ENCODE assay signal across 23 cellular contexts in the genomic region with DNA sequence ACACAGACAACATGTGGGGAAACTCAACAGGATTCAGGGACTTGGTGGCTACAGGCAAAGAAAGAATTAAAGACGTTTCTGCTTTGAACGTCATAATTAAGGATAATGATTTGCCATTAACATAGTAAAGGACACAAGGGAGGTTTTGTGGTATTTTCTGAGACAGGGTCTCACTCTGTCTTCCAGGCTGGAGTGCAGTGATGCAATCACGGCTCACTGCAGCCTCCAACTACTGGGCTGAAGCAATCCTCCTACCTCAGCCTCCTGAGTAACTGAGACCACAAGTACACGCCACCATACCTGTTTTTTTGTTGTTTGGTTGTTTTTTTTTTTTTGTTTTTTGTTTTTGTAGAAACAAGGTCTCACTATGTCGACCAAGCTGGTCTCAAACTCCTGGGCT.
DNase-seq lines count a peak whose midpoint lies in the region; ATAC-seq, FAIRE-seq and TF ChIP-seq lines count a peak whose summit lies in the region.
"Had no signal": no experiment of that assay in that cellular context is flagged by ENCODE, and none has a peak within 500 bp of the region (broad histone marks: within the 10 kb centered on the region; RNA-seq: fewer than 3 reads in every experiment).

No MANE protein-coding gene starts in this region.

- FAIRE-seq in HepG2 (lab: Jason Lieb, UNC), result no peak
- FAIRE-seq in GM12878 (lab: Jason Lieb, UNC), result no peak
- FAIRE-seq: A549, D721Med had no signal

- H3K36me3 ChIP-seq in HepG2 (replicated peaks in 1 of 2; ENCODE audit: control insufficient read depth in 1 of 2, insufficient read depth in 2 of 2, low read length in 2 of 2) (no peaks in the 10 kb centered on the region), right lobe of liver (no peaks in the 10 kb centered on the region), OCI-LY3 (replicated peaks; ENCODE audit: low read depth, low read length) (no peaks in the 10 kb centered on the region), GM12878 (ENCODE audit: control insufficient read depth in 2 of 2, insufficient read depth in 2 of 2, low read length in 1 of 2) (peaks cover 0 to 6% of the 10 kb centered on the region in 2 experiments; a peak in 1 of 4 replicates)
- H3K36me3 ChIP-seq: BE2C, HAP-1 had no signal

- H3K27me3 ChIP-seq in HepG2 (ENCODE audit: control insufficient read depth in 1 of 2, insufficient read depth in 2 of 2, low read length in 2 of 2) (no peaks in the 10 kb centered on the region), right lobe of liver (no peaks in the 10 kb centered on the region), OCI-LY3 (ENCODE audit: low read depth, low read length) (peaks cover 8% of the 10 kb centered on the region; the same call in 1 of the 2 replicates), GM12878 (replicated peaks in 1 of 2; ENCODE audit: control insufficient read depth in 2 of 2, insufficient read depth in 2 of 2, low read length in 1 of 2) (no peaks in the 10 kb centered on the region)
- H3K27me3 ChIP-seq: BE2C; BLaER1 treated with 17β-estradiol and CSF1 and Interleukin-3, amounts not matched to agents 10 nM and 100 nM had no signal

- H3K9ac ChIP-seq in HepG2 (ENCODE audit: insufficient read depth, low read depth, low read length) (no peak overlapping the region), OCI-LY3 (ENCODE audit: low read length) (no peak overlapping the region), GM12878 (ENCODE audit: control insufficient read depth, insufficient read depth, low read length) (no peak overlapping the region)
- H3K9ac ChIP-seq: BLaER1 treated with 17β-estradiol and CSF1 and Interleukin-3, amounts not matched to agents 10 nM and 100 nM had no signal

- TF ChIP-seq CTCF in HepG2 (CRISPR knock-in tag; IDR thresholded peaks at IDR 0.05), result no peak
- no peak for TF ChIP-seq CTCF in right lobe of liver (IDR thresholded peaks at IDR 0.05)
- no peak for TF ChIP-seq CTCF in OCI-LY3 (IDR thresholded peaks at IDR 0.05; ENCODE audit: low read depth, low read length)
- no peak for TF ChIP-seq CTCF in GM12878 (IDR thresholded peaks at IDR 0.05 in 2 of 3, conservative IDR thresholded peaks at IDR 0.05 in 1 of 3; ENCODE audit: control insufficient read depth in 2 of 3, extremely low read depth in 1 of 3, insufficient read depth in 1 of 3, low read depth in 3 of 3, low read length in 3 of 3)

- DNase-seq in HepG2 (ENCODE audit: low spot score) (no peak), right lobe of liver (no peak), GM12878 (ENCODE audit: low read depth, low spot score) (no peak), GM19238 (ENCODE audit: insufficient read length, low spot score) (no peak), NCI-H748 (lab: John Stamatoyannopoulos, UW; ENCODE audit: unreplicated experiment) (no peak)
- DNase-seq: 8988T; ACHN; AML-193; BE2C; CD4-positive, alpha-beta T cell; CD8-positive, alpha-beta memory T cell; DMS 273 treated with DMSO at 0.1 percent for 48 hours; DMS79; EL; GDM1; HFFc6 had no signal

- intact Hi-C loops in HepG2 (cut with micrococcal nuclease; ENCODE audit: unreplicated experiment) (no loop called here), right lobe of liver (cut with DNase I) (no loop called here), GM12878 (cut with micrococcal nuclease; ENCODE audit: unreplicated experiment) (no loop called here)

- H2AFZ ChIP-seq in HepG2 (ENCODE audit: low read length) (no peak overlapping the region), OCI-LY3 (ENCODE audit: low read depth, low read length) (no peak overlapping the region), GM12878 (ENCODE audit: control insufficient read depth, low read depth, low read length) (no peak overlapping the region)
- H2AFZ ChIP-seq: GM23338 had no signal

- no peak for ATAC-seq in HepG2
- ATAC-seq in right lobe of liver, result no peak
- ATAC-seq in GM12878, result no peak
- no peak for ATAC-seq in HG03354 (IDR thresholded peaks at IDR 0.05; ENCODE audit: poor library complexity, severe bottlenecking, unreplicated experiment)
- ATAC-seq: A549, GM23338 had no signal

- TF ChIP-seq EP300 in HepG2 (IDR thresholded peaks at IDR 0.05; ENCODE audit: low read depth in 2 of 2, low read length in 2 of 2) (no peak), HepG2 (CRISPR knock-in tag; IDR thresholded peaks at IDR 0.05; ENCODE audit: borderline replicate concordance) (no peak), GM12878 (IDR thresholded peaks at IDR 0.05; ENCODE audit: borderline replicate concordance in 1 of 2, control insufficient read depth in 1 of 2, low read depth in 2 of 2, low read length in 2 of 2) (no peak)

- TF ChIP-seq POLR2A in HepG2 (IDR thresholded peaks at IDR 0.05; ENCODE audit: insufficient read depth in 1 of 2, low read depth in 2 of 2, low read length in 2 of 2) (no peak), right lobe of liver (IDR thresholded peaks at IDR 0.05) (no peak), GM12878 (IDR thresholded peaks at IDR 0.05; ENCODE audit: low read depth, low read length) (no peak)

- H3K4me2 ChIP-seq in HepG2 (ENCODE audit: low read depth, low read length) (no peak overlapping the region), OCI-LY3 (ENCODE audit: low read length) (peak overlapping the region; percentile 63; the same call in 1 of the 2 replicates), GM12878 (ENCODE audit: control insufficient read depth, insufficient read depth) (no peak overlapping the region)
- H3K4me2 ChIP-seq: A549, GM23338 had no signal

- SMC1A ChIA-PET in GM12878 (lab: Charles Lee; ENCODE audit: uncharacterized antibody, unreplicated experiment), result interaction anchor here (0.9 to 20.2 kb wide), 7 partner anchors 11 to 85 kb away, joined by 3 to 446 read pairs (median 83); a partner anchor contains a TSS

- TF ChIP-seq RAD21 in HepG2 (CRISPR knock-in tag; IDR thresholded peaks at IDR 0.05) (no peak), GM12878 (IDR thresholded peaks at IDR 0.05; ENCODE audit: insufficient read depth, low read depth, low read length) (no peak)

- in situ Hi-C loops in HepG2 (cut with HindIII; ENCODE audit: extremely low pct_ligation_motif_present, low pct_unique_long_range_greater_than_20kb), result no loop called here
- in situ Hi-C loops in GM12878 (cut with MboI), result no loop called here

- H4K20me1 ChIP-seq in HepG2 (ENCODE audit: insufficient read depth, low read length), result no peaks in the 10 kb centered on the region
- no peaks in the 10 kb centered on the region for H4K20me1 ChIP-seq in OCI-LY3 (ENCODE audit: insufficient read depth, low read length)
- no peaks in the 10 kb centered on the region for H4K20me1 ChIP-seq in GM12878 (ENCODE audit: control insufficient read depth, insufficient read depth)

- H3K79me2 ChIP-seq in HepG2 (ENCODE audit: insufficient read depth, low read length) (no peaks in the 10 kb centered on the region), OCI-LY3 (ENCODE audit: low read length) (no peaks in the 10 kb centered on the region), GM12878 (ENCODE audit: control insufficient read depth, insufficient read depth, low read length) (peaks cover 95% of the 10 kb centered on the region)

- H3K4me1 ChIP-seq in HepG2 (ENCODE audit: insufficient read depth, low read length) (no peaks in the 10 kb centered on the region), right lobe of liver (peaks cover 0 to 18% (median 3%) of the 10 kb centered on the region in 4 donors), OCI-LY3 (ENCODE audit: low read length) (peaks cover 10% of the 10 kb centered on the region), GM12878 (ENCODE audit: control insufficient read depth, insufficient read depth, low read length) (peaks cover 19% of the 10 kb centered on the region)
- H3K4me1 ChIP-seq: HAP-1 had no signal

- RAD21 ChIA-PET in GM12878 (lab: Charles Lee; ENCODE audit: unreplicated experiment), result interaction anchor here (0.6 to 5.8 kb wide), 8 partner anchors 11 to 72 kb away, joined by 3 to 42 read pairs (median 6); a partner anchor contains a TSS

- CTCF ChIA-PET in HepG2 (lab: Yijun Ruan, JAX; ENCODE audit: low intra/inter-chr PET ratio, low total read pairs) (no interaction called here), GM12878 (lab: Yijun Ruan, JAX) (interaction anchor here (1.3 to 3.4 kb wide), 6 partner anchors 10 to 86 kb away, joined by 3 to 13 read pairs (median 8); a partner anchor contains a TSS)

- H3K4me3 ChIP-seq in HepG2 (replicated peaks in 1 of 3; ENCODE audit: insufficient read depth in 1 of 3, low read depth in 2 of 3, low read length in 3 of 3) (no peak overlapping the region), right lobe of liver (no peak overlapping the region), OCI-LY3 (ENCODE audit: low read length) (0 out of 2 replicates have a peak overlapping the region, but pooled peaks have one; percentile 26), GM12878 (no peak overlapping the region)
- H3K4me3 ChIP-seq: A549; BLaER1 treated with 17β-estradiol and CSF1 and Interleukin-3, amounts not matched to agents 10 nM and 100 nM; GM23338; HAP-1 had no signal

- 28% methylated on average over 5 of the region's 5 CpGs for WGBS in HepG2 (ENCODE audit: low lambda C conversion rate)
- 46% methylated on average over 3 of the region's 5 CpGs for WGBS in right lobe of liver (ENCODE audit: insufficient coverage, low coverage, low lambda C conversion rate, missing lambda C conversion rate)
- WGBS in GM12878 (ENCODE audit: insufficient coverage, insufficient replicate concordance, low lambda C conversion rate, missing lambda C conversion rate), result 81% methylated on average over 5 of the region's 5 CpGs

- POLR2A ChIA-PET in HepG2 (lab: Yijun Ruan, JAX), result no interaction called here
- POLR2A ChIA-PET in GM12878 (lab: Charles Lee), result interaction anchor here (0.6 to 4.5 kb wide), 9 partner anchors 8 to 592 kb away, joined by 3 to 23 read pairs (median 5); a partner anchor contains a TSS

- BruUV-seq in HepG2 (replicated peaks; lab: Mats Ljungman, UMichigan) (no TSS peak), GM12878 (replicated peaks; lab: Mats Ljungman, UMichigan) (no TSS peak)

- H3K27ac ChIP-seq in HepG2 (ENCODE audit: extremely low read length, insufficient read depth, low read length) (no peak overlapping the region), right lobe of liver (no peak overlapping the region), OCI-LY3 (ENCODE audit: low read length) (no peak overlapping the region), GM12878 (ENCODE audit: control insufficient read depth, insufficient read depth) (peak overlapping the region; percentile 53; the same call in 1 of the 2 replicates)
- H3K27ac ChIP-seq: A549; BLaER1 treated with 17β-estradiol and CSF1 and Interleukin-3, amounts not matched to agents 10 nM and 100 nM had no signal

- no peaks in the 10 kb centered on the region for H3K9me3 ChIP-seq in HepG2 (ENCODE audit: low read length)
- no peaks in the 10 kb centered on the region for H3K9me3 ChIP-seq in right lobe of liver
- no peaks in the 10 kb centered on the region for H3K9me3 ChIP-seq in OCI-LY3 (ENCODE audit: insufficient read depth, low read length)
- H3K9me3 ChIP-seq in GM12878 (replicated peaks; ENCODE audit: control insufficient read depth, insufficient read depth, low read length), result peaks cover 1% of the 10 kb centered on the region; the same call in 2 of the 3 replicates
- H3K9me3 ChIP-seq: A549, BE2C, HAP-1 had no signal

TF ChIP-seq in HepG2, 621 proteins besides CTCF, POLR2A, EP300 and RAD21 (continues in another document):
- 0 out of 2 replicates have a peak, but pooled peaks have one; percentile 49 for TF ChIP-seq CEBPB (IDR thresholded peaks at IDR 0.05; ENCODE audit: borderline replicate concordance, low read depth, low read length)

TF ChIP-seq in GM12878, 131 proteins besides CTCF, POLR2A, EP300 and RAD21 (continues in another document):
- TF ChIP-seq STAT3 (IDR thresholded peaks at IDR 0.05; ENCODE audit: low read depth, low read length) (no peak), ZNF24 (IDR thresholded peaks at IDR 0.05) (no peak)
